ENCODE assay signal across 8 cellular contexts in genomic region chr12:12813120-12814101, GRCh38. TPM values are rescaled to one million over a fixed set of nuclear protein-coding genes. Genes with fewer than 3 reads are reported as not detected.
DNase-seq lines count a peak whose midpoint lies in the region; FAIRE-seq and TF ChIP-seq lines count a peak whose summit lies in the region.

Gene DDX47, plus strand, starts transcription at chr12:12813346. Its CDS starts 22 bp downstream, at chr12:12813368.

- H3K27ac ChIP-seq in SJCRH30 (peak within 1 kb of the TSS; percentile 59), neuronal stem cell (replicated peaks; ENCODE audit: low read length) (no peak within 1 kb of the TSS)

- H3K9me3 ChIP-seq in MG63 (no peaks in the 10 kb centered on the region), SJCRH30 (replicated peaks) (no peaks in the 10 kb centered on the region), neuronal stem cell (replicated peaks in 1 of 2; ENCODE audit: control insufficient read depth in 2 of 2, insufficient read depth in 1 of 2, low read depth in 1 of 2, low read length in 2 of 2) (no peaks in the 10 kb centered on the region)

- WGBS in neuronal stem cell (ENCODE audit: extremely low coverage in 2 of 2, insufficient read length in 2 of 2, insufficient replicate concordance in 1 of 2), 2 donors = no CpG with 5 or more reads among the region's 35 CpGs

- DNase-seq in G401 (ENCODE audit: low spot score) = peak; percentile 90
- peak; percentile 54 for DNase-seq in H54 (ENCODE audit: insufficient read length, low spot score)
- peak; percentile 91 for DNase-seq in MG63
- peak; percentile 94 for DNase-seq in SJCRH30
- DNase-seq in activated gamma-delta T cell treated with anti-CD3 and anti-CD28 coated beads, Interleukin-2, amount 50 U/mL, for 16 hours (ENCODE audit: low read depth) = peak; percentile 97
- peak; percentile 83 for DNase-seq in foreskin melanocyte
- DNase-seq in neuronal stem cell (ENCODE audit: low spot score) = peak; percentile 92

- H2BK12ac ChIP-seq in neuronal stem cell (ENCODE audit: low read length) = no peak within 1 kb of the TSS

- H3K36me3 ChIP-seq in MG63 = peaks cover 50% of the 10 kb centered on the region
- peaks cover 28% of the 10 kb centered on the region for H3K36me3 ChIP-seq in SJCRH30
- peaks cover 2 to 39% of the 10 kb centered on the region in 2 donors for H3K36me3 ChIP-seq in neuronal stem cell (replicated peaks in 1 of 2; ENCODE audit: control insufficient read depth in 2 of 2, insufficient read depth in 2 of 2, low read length in 2 of 2)

- peak; percentile 40; the same call in 1 of the 2 replicates for TF ChIP-seq POLR2A in H54 (IDR thresholded peaks at IDR 0.05; ENCODE audit: low read depth, low read length)

- no peak within 1 kb of the TSS for H3K14ac ChIP-seq in neuronal stem cell (ENCODE audit: low read length)

- no peak within 1 kb of the TSS for H4K91ac ChIP-seq in neuronal stem cell (ENCODE audit: low read depth, low read length, poor library complexity)

- H2BK5ac ChIP-seq in neuronal stem cell (ENCODE audit: low read length) = no peak within 1 kb of the TSS

- no peak for TF ChIP-seq CTCF in subcutaneous adipose tissue (IDR thresholded peaks at IDR 0.05; ENCODE audit: low read depth)

- H2BK15ac ChIP-seq in neuronal stem cell (ENCODE audit: low read length) = no peak within 1 kb of the TSS

- no peak within 1 kb of the TSS for H2BK120ac ChIP-seq in neuronal stem cell (ENCODE audit: low read depth, low read length)

- H2AK5ac ChIP-seq in neuronal stem cell (ENCODE audit: low read depth, low read length) = no peak within 1 kb of the TSS

- no peaks in the 10 kb centered on the region for H3K27me3 ChIP-seq in MG63
- no peaks in the 10 kb centered on the region for H3K27me3 ChIP-seq in SJCRH30
- no peaks in the 10 kb centered on the region for H3K27me3 ChIP-seq in neuronal stem cell (ENCODE audit: control insufficient read depth in 3 of 3, insufficient read depth in 3 of 3, low read depth in 1 of 3, low read length in 3 of 3)

- H3K4me1 ChIP-seq in SJCRH30 (peaks cover 6% of the 10 kb centered on the region; the same call in 1 of the 2 replicates), neuronal stem cell (ENCODE audit: control insufficient read depth in 2 of 2, insufficient read depth in 1 of 2, low read depth in 1 of 2, low read length in 2 of 2) (peaks cover 3% of the 10 kb centered on the region in 2 donors)

- H3K4me2 ChIP-seq in neuronal stem cell (ENCODE audit: insufficient read depth, low read length, poor library complexity, severe bottlenecking) = peak within 1 kb of the TSS; percentile 88

- no peak within 1 kb of the TSS for H3K9ac ChIP-seq in neuronal stem cell (ENCODE audit: low read depth, low read length, poor library complexity)

- H3K23ac ChIP-seq in neuronal stem cell (ENCODE audit: low read depth, low read length, poor library complexity) = no peak within 1 kb of the TSS

- H3K79me1 ChIP-seq in neuronal stem cell (ENCODE audit: low read depth, low read length) = no peaks in the 10 kb centered on the region

- no peak within 1 kb of the TSS for H4K8ac ChIP-seq in neuronal stem cell (ENCODE audit: low read depth, low read length)

- H3K18ac ChIP-seq in neuronal stem cell (ENCODE audit: low read length) = peak within 1 kb of the TSS; percentile 73

- H2AFZ ChIP-seq in neuronal stem cell (ENCODE audit: low read length) = peak within 1 kb of the TSS; percentile 77

- peak; percentile 55 for FAIRE-seq in H54 (lab: Jason Lieb, UNC)

- in situ Hi-C loops in G401 (cut with HindIII; ENCODE audit: low sequenced_read_pairs) = no loop called here

- H3K4ac ChIP-seq in neuronal stem cell (ENCODE audit: low read length) = no peak within 1 kb of the TSS

- H3K4me3 ChIP-seq in MG63 = peak within 1 kb of the TSS; percentile 91
- peak within 1 kb of the TSS; percentile 70 for H3K4me3 ChIP-seq in SJCRH30
- H3K4me3 ChIP-seq in neuronal stem cell (ENCODE audit: low read length in 2 of 2) = peak within 1 kb of the TSS; percentile 61 to 94

RNA-seq across cellular contexts. Expression of gene DDX47, which starts in this region (rescaled TPM):
- 117 and 172 TPM in 2 replicates for total RNA-seq in G401 (2014; rRNA removed; shearing (Covaris generic))
- total RNA-seq in MG63 (2014; rRNA removed; shearing (Covaris generic); ENCODE audit: low replicate concordance) = 105 and 122 TPM in 2 replicates
- 86.8 and 98.2 TPM in 2 replicates for total RNA-seq in SJCRH30 (2014; rRNA removed; shearing (Covaris generic))
- polyA plus RNA-seq in neuronal stem cell (2013, experiment 1 of 2) = 48.2 TPM
- 46.3 TPM for polyA plus RNA-seq in neuronal stem cell (2013, experiment 2 of 2)
- total RNA-seq in subcutaneous adipose tissue = 10 to 100 TPM; 32.6 to 70.9 (median 36.5) TPM
